In genomic region chr1:88035578-88035977, GRCh38 we compare ENCODE assay signal across 18 cellular contexts.
A peak's percentile ranks its signal among the peaks of the same experiment; 100 is the strongest.
DNase-seq lines count a peak whose midpoint lies in the region; ATAC-seq and TF ChIP-seq lines count a peak whose summit lies in the region.
"Had no signal": no experiment of that assay in that cellular context is flagged by ENCODE, and none has a peak within 500 bp of the region (broad histone marks: within the 10 kb centered on the region; RNA-seq: fewer than 3 reads in every experiment).

No MANE protein-coding gene starts in this region.

- no peak for TF ChIP-seq CTCF in foreskin keratinocyte (conservative IDR thresholded peaks at IDR 0.05)

- peaks cover 9% of the 10 kb centered on the region for H3K9me3 Mint-ChIP-seq in stimulated activated effector memory CD8-positive, alpha-beta T cell treated with anti-CD3 and anti-CD28 coated beads, Interleukin-12 subunit alpha, Interleukin-12 subunit beta, amount 100 ng/mL, for 72 hours

- H3K27ac Mint-ChIP-seq in stimulated activated effector memory CD8-positive, alpha-beta T cell treated with anti-CD3 and anti-CD28 coated beads, Interleukin-12 subunit alpha, Interleukin-12 subunit beta, amount 100 ng/mL, for 72 hours: no peak overlapping the region
- H3K27ac Mint-ChIP-seq: CD8-positive, alpha-beta T cell had no signal

- H3K4me1 Mint-ChIP-seq in stimulated activated effector memory CD8-positive, alpha-beta T cell treated with anti-CD3 and anti-CD28 coated beads, Interleukin-12 subunit alpha, Interleukin-12 subunit beta, amount 100 ng/mL, for 72 hours: no peaks in the 10 kb centered on the region

- DNase-seq in NCI-H1694 (lab: John Stamatoyannopoulos, UW) (peak; percentile 8), NCI-H1694 treated with DMSO at 0.1 percent for 48 hours (lab: John Stamatoyannopoulos, UW) (no peak), NCI-H69 (lab: John Stamatoyannopoulos, UW) (peak; percentile 2), foreskin keratinocyte (peak in 1 of 2 donors; percentile 11)
- no peak for DNase-seq in stimulated activated effector memory CD8-positive, alpha-beta T cell treated with anti-CD3 and anti-CD28 coated beads, Interleukin-12 subunit alpha, Interleukin-12 subunit beta, amount 100 ng/mL, for 72 hours (ENCODE audit: low spot score in 2 of 2)
- no peak for DNase-seq in stimulated activated CD8-positive, alpha-beta memory T cell treated with anti-CD3 and anti-CD28 coated beads, Interleukin-4, amount 100 ng/mL, for 48 hours
- DNase-seq: CD8-positive, alpha-beta T cell; GDM1; Karpas-422; MG63; NCI-H1105; NCI-H187 treated with DMSO at 0.1 percent for 48 hours; NCI-H510A had no signal

- no peak overlapping the region for H3K27ac ChIP-seq in foreskin keratinocyte
- H3K27ac ChIP-seq: BLaER1, SK-N-MC had no signal

- H3K27me3 ChIP-seq in foreskin keratinocyte: no peaks in the 10 kb centered on the region
- H3K27me3 ChIP-seq: BLaER1, MG63 had no signal

- ATAC-seq in foreskin keratinocyte: peak; percentile 56
- ATAC-seq in stimulated activated effector memory CD8-positive, alpha-beta T cell treated with anti-CD3 and anti-CD28 coated beads, Interleukin-12 subunit alpha, Interleukin-12 subunit beta, amount 100 ng/mL, for 72 hours: peak; percentile 13
- ATAC-seq in HG03439 (IDR thresholded peaks at IDR 0.05; ENCODE audit: unreplicated experiment): no peak
- ATAC-seq in GM18520 (IDR thresholded peaks at IDR 0.05; ENCODE audit: unreplicated experiment): no peak
- ATAC-seq: CD8-positive, alpha-beta T cell; GM12878 had no signal

- H3K4me3 Mint-ChIP-seq in stimulated activated effector memory CD8-positive, alpha-beta T cell treated with anti-CD3 and anti-CD28 coated beads, Interleukin-12 subunit alpha, Interleukin-12 subunit beta, amount 100 ng/mL, for 72 hours: no peak overlapping the region
- H3K4me3 Mint-ChIP-seq: CD8-positive, alpha-beta T cell had no signal

- H3K36me3 Mint-ChIP-seq in stimulated activated effector memory CD8-positive, alpha-beta T cell treated with anti-CD3 and anti-CD28 coated beads, Interleukin-12 subunit alpha, Interleukin-12 subunit beta, amount 100 ng/mL, for 72 hours: no peaks in the 10 kb centered on the region
- H3K36me3 Mint-ChIP-seq: CD8-positive, alpha-beta T cell had no signal

- H3K4me1 ChIP-seq in foreskin keratinocyte: peaks cover 5% of the 10 kb centered on the region
- H3K4me1 ChIP-seq: BLaER1 had no signal

Comparison
In these comparisons a context has a peak if more than half of its experiments do, and no peak if none do; other contexts are left out.
1. DNase-seq: peak in NCI-H1694 (single experiment) and NCI-H69 (single experiment); none in NCI-H1694 treated with DMSO at 0.1 percent for 48 hours (single experiment), stimulated activated effector memory CD8-positive, alpha-beta T cell treated with anti-CD3 and anti-CD28 coated beads, Interleukin-12 subunit alpha, Interleukin-12 subunit beta, amount 100 ng/mL, for 72 hours (0 of 2) and stimulated activated CD8-positive, alpha-beta memory T cell treated with anti-CD3 and anti-CD28 coated beads, Interleukin-4, amount 100 ng/mL, for 48 hours (single experiment).
2. ATAC-seq: peak in foreskin keratinocyte (single experiment) and stimulated activated effector memory CD8-positive, alpha-beta T cell treated with anti-CD3 and anti-CD28 coated beads, Interleukin-12 subunit alpha, Interleukin-12 subunit beta, amount 100 ng/mL, for 72 hours (single experiment); none in HG03439 (single experiment) and GM18520 (single experiment).